Comparison of ENCODE assay signal across 1 cellular context in genomic region chr6:35419431-35419830, GRCh38.
TF ChIP-seq lines count a peak whose summit lies in the region.

No MANE protein-coding gene starts in this region.

TF ChIP-seq in HepG2, 621 proteins besides CTCF, POLR2A, EP300 and RAD21:
- TF ChIP-seq TBX3 (IDR thresholded peaks at IDR 0.05; ENCODE audit: borderline replicate concordance) (no peak), KDM5A (IDR thresholded peaks at IDR 0.05; ENCODE audit: borderline replicate concordance, low read length) (no peak), ZSCAN9 (CRISPR knock-in tag; IDR thresholded peaks at IDR 0.05; ENCODE audit: borderline replicate concordance) (no peak), SRSF9 (IDR thresholded peaks at IDR 0.05; ENCODE audit: borderline replicate concordance, insufficient read depth, low read depth, low read length, poor library complexity, severe bottlenecking) (no peak), GABPA (IDR thresholded peaks at IDR 0.05; ENCODE audit: low read depth, low read length) (no peak), GABPA (CRISPR knock-in tag; IDR thresholded peaks at IDR 0.05; ENCODE audit: low read depth) (0 out of 2 replicates have a peak, but pooled peaks have one; percentile 40), THAP8 (CRISPR knock-in tag; IDR thresholded peaks at IDR 0.05; ENCODE audit: borderline replicate concordance) (no peak), ZBTB20 (CRISPR knock-in tag; IDR thresholded peaks at IDR 0.05; ENCODE audit: borderline replicate concordance, low read depth) (no peak), E2F2 (CRISPR knock-in tag; IDR thresholded peaks at IDR 0.05; ENCODE audit: borderline replicate concordance) (no peak), PTBP1 (IDR thresholded peaks at IDR 0.05; ENCODE audit: low read depth, low read length, poor library complexity, severe bottlenecking) (no peak), ZNF329 (CRISPR knock-in tag; IDR thresholded peaks at IDR 0.05; ENCODE audit: low read depth) (no peak), ZNF17 (CRISPR knock-in tag; IDR thresholded peaks at IDR 0.05) (no peak), E2F5 (CRISPR knock-in tag; conservative IDR thresholded peaks at IDR 0.05) (no peak), ZBTB3 (CRISPR knock-in tag; IDR thresholded peaks at IDR 0.05; ENCODE audit: borderline replicate concordance, low read depth) (no peak), ZNF281 (CRISPR knock-in tag; IDR thresholded peaks at IDR 0.05; ENCODE audit: borderline replicate concordance) (peak; percentile 45; the same call in 1 of the 2 replicates), HMG20B (CRISPR knock-in tag; conservative IDR thresholded peaks at IDR 0.05) (no peak), ZNF543 (CRISPR knock-in tag; IDR thresholded peaks at IDR 0.05) (no peak), SMC3 (IDR thresholded peaks at IDR 0.05; ENCODE audit: low read length) (peak; percentile 78), STAG1 (CRISPR knock-in tag; IDR thresholded peaks at IDR 0.05) (peak; percentile 55), ZNF737 (CRISPR knock-in tag; IDR thresholded peaks at IDR 0.05; ENCODE audit: borderline replicate concordance) (no peak), AHR (CRISPR knock-in tag; IDR thresholded peaks at IDR 0.05) (no peak), ZEB1 (IDR thresholded peaks at IDR 0.05; ENCODE audit: insufficient replicate concordance, low read depth) (no peak), ZNF318 (CRISPR knock-in tag; IDR thresholded peaks at IDR 0.05) (no peak)
